ENCODE assay signal across 1 cellular context in the genomic region with DNA sequence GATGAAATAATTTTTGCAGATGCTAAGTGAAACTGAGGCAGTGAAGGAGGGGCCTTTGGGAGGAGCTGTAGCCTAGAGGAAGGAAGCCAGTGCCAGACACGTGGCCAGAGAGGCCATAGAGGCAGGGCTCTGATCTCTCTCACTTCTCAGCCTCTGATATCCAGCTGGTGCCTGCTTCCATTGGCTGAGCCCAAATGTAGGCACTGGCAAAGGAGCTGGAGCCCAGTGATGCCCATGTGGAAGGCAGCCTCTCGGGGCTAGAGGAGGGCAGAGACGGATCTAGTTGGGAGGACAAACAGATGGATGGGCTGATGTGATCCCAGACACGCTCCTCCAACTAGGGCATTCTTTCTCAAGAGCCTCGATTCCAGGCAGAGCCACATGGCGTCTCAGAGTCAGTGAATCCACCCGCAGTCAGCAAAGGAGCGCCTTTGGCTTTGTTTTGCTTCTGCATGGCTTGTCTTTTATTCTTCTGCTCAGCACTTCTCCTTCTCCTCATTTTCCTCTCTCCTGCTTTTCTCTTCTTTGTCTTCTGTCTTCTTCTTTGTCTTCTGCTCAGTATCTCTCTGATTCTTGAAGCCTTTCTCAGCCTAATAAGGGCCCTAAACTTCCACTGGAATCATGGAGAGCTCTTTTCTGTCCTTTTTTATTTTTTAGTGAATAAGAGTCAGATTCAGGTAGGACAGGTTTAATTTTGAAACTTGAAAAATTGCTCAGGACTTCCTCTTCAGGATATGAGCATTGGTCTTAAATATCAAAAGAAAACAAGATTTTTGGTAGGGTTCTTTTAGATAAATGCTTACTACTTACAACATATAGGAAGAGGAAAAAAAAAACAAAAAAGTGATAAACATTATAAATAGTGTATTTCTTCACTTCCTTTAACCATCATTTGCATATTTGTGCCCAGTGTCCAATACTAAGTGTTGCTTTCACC.
TF ChIP-seq lines count a peak whose summit lies in the region.

No MANE protein-coding gene starts in this region.

TF ChIP-seq in HepG2, 621 proteins besides CTCF, POLR2A, EP300 and RAD21 (continued from another document and continues in another):
- TF ChIP-seq ZNF512B (CRISPR knock-in tag; IDR thresholded peaks at IDR 0.05; ENCODE audit: borderline replicate concordance) (no peak), ZGPAT (CRISPR knock-in tag; IDR thresholded peaks at IDR 0.05) (no peak), ZNF333 (CRISPR knock-in tag; IDR thresholded peaks at IDR 0.05; ENCODE audit: borderline replicate concordance) (no peak), MIER2 (CRISPR knock-in tag; IDR thresholded peaks at IDR 0.05) (no peak), ZC3H13 (CRISPR knock-in tag; IDR thresholded peaks at IDR 0.05) (no peak), POLR2G (IDR thresholded peaks at IDR 0.05; ENCODE audit: low read depth, low read length) (no peak), ZNF20 (CRISPR knock-in tag; IDR thresholded peaks at IDR 0.05) (no peak), HOXA5 (CRISPR knock-in tag; IDR thresholded peaks at IDR 0.05) (no peak), MAFG (CRISPR knock-in tag; IDR thresholded peaks at IDR 0.05) (no peak), KDM4B (CRISPR knock-in tag; IDR thresholded peaks at IDR 0.05) (no peak), ZBTB10 (CRISPR knock-in tag; IDR thresholded peaks at IDR 0.05; ENCODE audit: borderline replicate concordance) (no peak), TIGD3 (CRISPR knock-in tag; IDR thresholded peaks at IDR 0.05; ENCODE audit: borderline replicate concordance) (no peak), NAIF1 (CRISPR knock-in tag; IDR thresholded peaks at IDR 0.05; ENCODE audit: borderline replicate concordance) (no peak), NCOA2 (CRISPR knock-in tag; IDR thresholded peaks at IDR 0.05) (no peak)
- TF ChIP-seq, protein P1, sequence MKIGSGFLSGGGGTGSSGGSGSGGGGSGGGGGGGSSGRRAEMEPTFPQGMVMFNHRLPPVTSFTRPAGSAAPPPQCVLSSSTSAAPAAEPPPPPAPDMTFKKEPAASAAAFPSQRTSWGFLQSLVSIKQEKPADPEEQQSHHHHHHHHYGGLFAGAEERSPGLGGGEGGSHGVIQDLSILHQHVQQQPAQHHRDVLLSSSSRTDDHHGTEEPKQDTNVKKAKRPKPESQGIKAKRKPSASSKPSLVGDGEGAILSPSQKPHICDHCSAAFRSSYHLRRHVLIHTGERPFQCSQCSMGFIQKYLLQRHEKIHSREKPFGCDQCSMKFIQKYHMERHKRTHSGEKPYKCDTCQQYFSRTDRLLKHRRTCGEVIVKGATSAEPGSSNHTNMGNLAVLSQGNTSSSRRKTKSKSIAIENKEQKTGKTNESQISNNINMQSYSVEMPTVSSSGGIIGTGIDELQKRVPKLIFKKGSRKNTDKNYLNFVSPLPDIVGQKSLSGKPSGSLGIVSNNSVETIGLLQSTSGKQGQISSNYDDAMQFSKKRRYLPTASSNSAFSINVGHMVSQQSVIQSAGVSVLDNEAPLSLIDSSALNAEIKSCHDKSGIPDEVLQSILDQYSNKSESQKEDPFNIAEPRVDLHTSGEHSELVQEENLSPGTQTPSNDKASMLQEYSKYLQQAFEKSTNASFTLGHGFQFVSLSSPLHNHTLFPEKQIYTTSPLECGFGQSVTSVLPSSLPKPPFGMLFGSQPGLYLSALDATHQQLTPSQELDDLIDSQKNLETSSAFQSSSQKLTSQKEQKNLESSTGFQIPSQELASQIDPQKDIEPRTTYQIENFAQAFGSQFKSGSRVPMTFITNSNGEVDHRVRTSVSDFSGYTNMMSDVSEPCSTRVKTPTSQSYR (CRISPR knock-in tag; IDR thresholded peaks at IDR 0.05; ENCODE audit: borderline replicate concordance): no peak
- TF ChIP-seq, protein P2, sequence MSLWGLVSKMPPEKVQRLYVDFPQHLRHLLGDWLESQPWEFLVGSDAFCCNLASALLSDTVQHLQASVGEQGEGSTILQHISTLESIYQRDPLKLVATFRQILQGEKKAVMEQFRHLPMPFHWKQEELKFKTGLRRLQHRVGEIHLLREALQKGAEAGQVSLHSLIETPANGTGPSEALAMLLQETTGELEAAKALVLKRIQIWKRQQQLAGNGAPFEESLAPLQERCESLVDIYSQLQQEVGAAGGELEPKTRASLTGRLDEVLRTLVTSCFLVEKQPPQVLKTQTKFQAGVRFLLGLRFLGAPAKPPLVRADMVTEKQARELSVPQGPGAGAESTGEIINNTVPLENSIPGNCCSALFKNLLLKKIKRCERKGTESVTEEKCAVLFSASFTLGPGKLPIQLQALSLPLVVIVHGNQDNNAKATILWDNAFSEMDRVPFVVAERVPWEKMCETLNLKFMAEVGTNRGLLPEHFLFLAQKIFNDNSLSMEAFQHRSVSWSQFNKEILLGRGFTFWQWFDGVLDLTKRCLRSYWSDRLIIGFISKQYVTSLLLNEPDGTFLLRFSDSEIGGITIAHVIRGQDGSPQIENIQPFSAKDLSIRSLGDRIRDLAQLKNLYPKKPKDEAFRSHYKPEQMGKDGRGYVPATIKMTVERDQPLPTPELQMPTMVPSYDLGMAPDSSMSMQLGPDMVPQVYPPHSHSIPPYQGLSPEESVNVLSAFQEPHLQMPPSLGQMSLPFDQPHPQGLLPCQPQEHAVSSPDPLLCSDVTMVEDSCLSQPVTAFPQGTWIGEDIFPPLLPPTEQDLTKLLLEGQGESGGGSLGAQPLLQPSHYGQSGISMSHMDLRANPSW (CRISPR knock-in tag; IDR thresholded peaks at IDR 0.05; ENCODE audit: borderline replicate concordance): no peak
- TF ChIP-seq, protein P3, sequence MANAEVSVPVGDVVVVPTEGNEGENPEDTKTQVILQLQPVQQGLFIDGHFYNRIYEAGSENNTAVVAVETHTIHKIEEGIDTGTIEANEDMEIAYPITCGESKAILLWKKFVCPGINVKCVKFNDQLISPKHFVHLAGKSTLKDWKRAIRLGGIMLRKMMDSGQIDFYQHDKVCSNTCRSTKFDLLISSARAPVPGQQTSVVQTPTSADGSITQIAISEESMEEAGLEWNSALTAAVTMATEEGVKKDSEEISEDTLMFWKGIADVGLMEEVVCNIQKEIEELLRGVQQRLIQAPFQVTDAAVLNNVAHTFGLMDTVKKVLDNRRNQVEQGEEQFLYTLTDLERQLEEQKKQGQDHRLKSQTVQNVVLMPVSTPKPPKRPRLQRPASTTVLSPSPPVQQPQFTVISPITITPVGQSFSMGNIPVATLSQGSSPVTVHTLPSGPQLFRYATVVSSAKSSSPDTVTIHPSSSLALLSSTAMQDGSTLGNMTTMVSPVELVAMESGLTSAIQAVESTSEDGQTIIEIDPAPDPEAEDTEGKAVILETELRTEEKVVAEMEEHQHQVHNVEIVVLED (CRISPR knock-in tag; IDR thresholded peaks at IDR 0.05; ENCODE audit: borderline replicate concordance): no peak
- TF ChIP-seq, protein P4, sequence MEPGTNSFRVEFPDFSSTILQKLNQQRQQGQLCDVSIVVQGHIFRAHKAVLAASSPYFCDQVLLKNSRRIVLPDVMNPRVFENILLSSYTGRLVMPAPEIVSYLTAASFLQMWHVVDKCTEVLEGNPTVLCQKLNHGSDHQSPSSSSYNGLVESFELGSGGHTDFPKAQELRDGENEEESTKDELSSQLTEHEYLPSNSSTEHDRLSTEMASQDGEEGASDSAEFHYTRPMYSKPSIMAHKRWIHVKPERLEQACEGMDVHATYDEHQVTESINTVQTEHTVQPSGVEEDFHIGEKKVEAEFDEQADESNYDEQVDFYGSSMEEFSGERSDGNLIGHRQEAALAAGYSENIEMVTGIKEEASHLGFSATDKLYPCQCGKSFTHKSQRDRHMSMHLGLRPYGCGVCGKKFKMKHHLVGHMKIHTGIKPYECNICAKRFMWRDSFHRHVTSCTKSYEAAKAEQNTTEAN (CRISPR knock-in tag; conservative IDR thresholded peaks at IDR 0.05): no peak
